Comparison of ENCODE assay signal across 32 cellular contexts in the genomic region with DNA sequence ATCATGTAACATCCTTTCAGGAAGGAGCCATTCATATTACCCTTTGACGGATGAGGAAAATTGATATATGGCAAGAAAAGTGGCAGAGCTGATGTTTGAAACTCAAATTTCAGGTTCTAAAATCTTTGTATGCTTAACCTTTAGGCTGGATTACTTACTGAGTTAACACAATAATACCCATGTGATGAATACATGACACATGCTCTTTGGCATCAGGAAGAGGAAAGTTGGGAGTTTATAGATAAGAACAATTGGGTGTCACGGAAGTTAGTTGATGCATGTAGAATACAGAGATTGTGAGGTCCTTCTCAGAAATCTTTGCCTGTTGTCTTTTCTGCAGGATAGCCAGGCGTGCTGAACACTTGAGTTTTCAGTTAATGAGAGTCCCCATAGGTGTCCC.
"Had no signal": no experiment of that assay in that cellular context is flagged by ENCODE, and none has a peak within 500 bp of the region (broad histone marks: within the 10 kb centered on the region; RNA-seq: fewer than 3 reads in every experiment).

No MANE protein-coding gene starts in this region.

- FAIRE-seq: astrocyte, TTC549 had no signal

- H3K4me1 Mint-ChIP-seq: activated CD4-positive, alpha-beta T cell treated with anti-CD3 and anti-CD28 coated beads, Interleukin-2, amount 10 ng/mL, durations not matched to agents 7 days and 5 days; activated T-helper 17 cell treated with anti-CD3 and anti-CD28 coated beads, Interleukin-2, amount 50 U/mL, for 72 hours; brain; T-helper 17 cell had no signal

- H3K4me3 ChIP-seq: cardiac muscle cell, K562 had no signal

- H3K27me3 Mint-ChIP-seq: activated CD4-positive, alpha-beta memory T cell treated with anti-CD3 and anti-CD28 coated beads for 36 hours; activated CD4-positive, alpha-beta T cell treated with anti-CD3 and anti-CD28 coated beads, Interleukin-2, amount 10 ng/mL, durations not matched to agents 7 days and 5 days; activated naive CD8-positive, alpha-beta T cell; activated T-helper 17 cell treated with anti-CD3 and anti-CD28 coated beads, Interleukin-2, amount 50 U/mL, for 72 hours; brain; T-helper 17 cell had no signal

- H3K36me3 Mint-ChIP-seq: activated CD4-positive, alpha-beta memory T cell treated with anti-CD3 and anti-CD28 coated beads for 36 hours; activated naive CD8-positive, alpha-beta T cell; brain had no signal

- H3K4me3 Mint-ChIP-seq: activated CD4-positive, alpha-beta memory T cell treated with anti-CD3 and anti-CD28 coated beads for 36 hours; activated CD4-positive, alpha-beta T cell treated with anti-CD3 and anti-CD28 coated beads, Interleukin-2, amount 10 ng/mL, durations not matched to agents 7 days and 5 days; activated naive CD4-positive, alpha-beta T cell treated with anti-CD3 and anti-CD28 coated beads for 36 hours; activated naive CD8-positive, alpha-beta T cell; activated T-helper 17 cell treated with anti-CD3 and anti-CD28 coated beads, Interleukin-2, amount 50 U/mL, for 72 hours; brain; T-helper 17 cell had no signal

- H3K9me3 Mint-ChIP-seq: brain had no signal

- H3K36me3 ChIP-seq: cardiac muscle cell had no signal

- H3K27ac Mint-ChIP-seq: activated CD4-positive, alpha-beta memory T cell treated with anti-CD3 and anti-CD28 coated beads for 36 hours; activated CD4-positive, alpha-beta T cell treated with anti-CD3 and anti-CD28 coated beads, Interleukin-2, amount 10 ng/mL, durations not matched to agents 7 days and 5 days; activated naive CD4-positive, alpha-beta T cell treated with anti-CD3 and anti-CD28 coated beads for 36 hours; activated naive CD8-positive, alpha-beta T cell; activated T-helper 17 cell treated with anti-CD3 and anti-CD28 coated beads, Interleukin-2, amount 50 U/mL, for 72 hours; brain; T-helper 17 cell had no signal

- H3K27me3 ChIP-seq: cardiac muscle cell had no signal

- ATAC-seq: activated T-helper 17 cell treated with anti-CD3 and anti-CD28 coated beads, Interleukin-2, amount 50 U/mL, for 72 hours; K562; T-helper 17 cell had no signal

- H3K27ac ChIP-seq: cardiac muscle cell, VCaP had no signal

- DNase-seq: activated CD4-positive, alpha-beta memory T cell treated with anti-CD3 and anti-CD28 coated beads for 36 hours; activated CD4-positive, alpha-beta T cell treated with anti-CD3 and anti-CD28 coated beads, Interleukin-2, amount 10 ng/mL, durations not matched to agents 7 days and 5 days; activated CD4-positive, CD25-positive, alpha-beta regulatory T cell; activated gamma-delta T cell; activated naive CD4-positive, alpha-beta T cell treated with anti-CD3 and anti-CD28 coated beads for 36 hours; activated T-cell treated with anti-CD3 and anti-CD28 coated beads for 4 hours; activated T-cell treated with anti-CD3 and anti-CD28 coated beads, Interleukin-2, amount 50 U/mL, for 48 hours; amygdala; cerebellar nuclear complex; Kasumi-1; NCI-H1092; NCI-H1417; NCI-H1694; NCI-H2029; NCI-H2107; NCI-H2171 treated with DMSO at 0.1 percent for 48 hours; NCI-H345; NCI-H510A treated with DMSO at 0.1 percent for 48 hours; NCI-H69; NK-92 treated with Interleukin-12 subunit alpha and Interleukin-12 subunit beta, amount 100 ng/mL, for 24 hours; OCI-M1; SIG-M5; T-helper 17 cell; T1000 had no signal
